ENCODE assay signal across 8 cellular contexts in the genomic region with DNA sequence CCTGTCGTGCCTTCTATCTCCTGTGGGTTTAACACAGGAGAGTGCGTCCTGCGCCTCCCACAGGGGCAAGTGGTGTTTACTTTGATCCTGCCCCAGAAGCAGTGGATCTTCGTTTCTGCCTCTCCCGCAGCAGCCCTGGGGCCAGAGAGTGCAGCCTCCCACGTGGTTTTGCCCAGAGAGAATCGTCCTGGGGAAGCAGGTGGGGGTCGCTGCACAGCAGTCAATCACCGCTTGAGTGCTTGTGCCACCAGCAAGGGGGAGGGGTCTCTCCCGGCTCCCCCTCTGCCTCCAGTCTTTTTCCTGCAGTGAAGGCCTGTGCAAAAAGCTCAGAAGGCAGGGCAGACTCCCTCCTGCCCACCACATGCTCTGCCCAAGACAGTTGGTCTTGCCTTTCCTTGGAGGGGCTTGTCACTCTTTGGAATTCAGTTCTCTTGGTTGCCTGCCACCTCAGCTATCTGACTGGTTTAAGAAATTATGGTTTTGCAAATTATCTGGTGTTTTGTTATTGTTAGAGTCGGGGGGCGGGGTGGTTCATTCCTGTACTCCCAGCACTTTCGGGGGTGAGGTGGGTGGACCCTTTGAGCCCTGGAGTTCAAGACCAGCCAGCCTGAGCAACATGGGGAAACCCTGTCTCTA. TPM values are rescaled to one million over a fixed set of nuclear protein-coding genes. Genes with fewer than 3 reads are reported as not detected.
DNase-seq lines count a peak whose midpoint lies in the region; ATAC-seq and TF ChIP-seq lines count a peak whose summit lies in the region.

No MANE protein-coding gene starts in this region.

- H3K9me3 Mint-ChIP-seq in activated CD4-positive, alpha-beta memory T cell treated with anti-CD3 and anti-CD28 coated beads, Interleukin-2, amount 10 ng/mL, durations not matched to agents 7 days and 5 days, result no peaks in the 10 kb centered on the region
- H3K9me3 Mint-ChIP-seq in memory B cell, result no peaks in the 10 kb centered on the region
- H3K9me3 Mint-ChIP-seq in MCF 10A (ENCODE audit: unreplicated experiment), result no peaks in the 10 kb centered on the region

- BruUV-seq in MCF 10A (replicated peaks; lab: Mats Ljungman, UMichigan), result no TSS peak

- CTCF ChIA-PET in activated CD4-positive, alpha-beta memory T cell treated with anti-CD3 and anti-CD28 coated beads, Interleukin-2, amount 10 ng/mL, durations not matched to agents 7 days and 5 days (lab: Charles Lee), result interaction anchor here (0.6 to 4.7 kb wide), 18 partner anchors 10 to 92 kb away, joined by 3 to 62 read pairs (median 4); a partner anchor contains a TSS
- CTCF ChIA-PET in MCF 10A (lab: Yijun Ruan, JAX), result interaction anchor here (0.6 to 3.6 kb wide), 15 partner anchors 9 to 410 kb away, joined by 3 to 32 read pairs (median 4); a partner anchor contains a TSS

- H3K4me3 Mint-ChIP-seq in activated CD4-positive, alpha-beta memory T cell treated with anti-CD3 and anti-CD28 coated beads, Interleukin-2, amount 10 ng/mL, durations not matched to agents 7 days and 5 days, result peak overlapping the region; percentile 56
- peak overlapping the region; percentile 75 for H3K4me3 Mint-ChIP-seq in memory B cell
- H3K4me3 Mint-ChIP-seq in MCF 10A (ENCODE audit: unreplicated experiment), result no peak overlapping the region

- POLR2A ChIA-PET in activated CD4-positive, alpha-beta memory T cell treated with anti-CD3 and anti-CD28 coated beads, Interleukin-2, amount 10 ng/mL, durations not matched to agents 7 days and 5 days (lab: Charles Lee), result interaction anchor here (1.0 to 1.9 kb wide), 5 partner anchors 14 to 39 kb away, joined by 3 to 8 read pairs (median 5); a partner anchor contains a TSS
- POLR2A ChIA-PET in MCF 10A (lab: Yijun Ruan, JAX), result no interaction called here

- H3K36me3 Mint-ChIP-seq in activated CD4-positive, alpha-beta memory T cell treated with anti-CD3 and anti-CD28 coated beads, Interleukin-2, amount 10 ng/mL, durations not matched to agents 7 days and 5 days (ENCODE audit: low read depth), result no peaks in the 10 kb centered on the region
- H3K36me3 Mint-ChIP-seq in memory B cell (no peaks in the 10 kb centered on the region), MCF 10A (ENCODE audit: insufficient read depth, unreplicated experiment) (no peaks in the 10 kb centered on the region)

- peaks cover 8% of the 10 kb centered on the region for H3K27me3 Mint-ChIP-seq in activated CD4-positive, alpha-beta memory T cell treated with anti-CD3 and anti-CD28 coated beads, Interleukin-2, amount 10 ng/mL, durations not matched to agents 7 days and 5 days
- H3K27me3 Mint-ChIP-seq in memory B cell (peaks cover 3% of the 10 kb centered on the region), MCF 10A (ENCODE audit: insufficient read depth, unreplicated experiment) (no peaks in the 10 kb centered on the region)

- peaks cover 36% of the 10 kb centered on the region for H3K4me1 Mint-ChIP-seq in activated CD4-positive, alpha-beta memory T cell treated with anti-CD3 and anti-CD28 coated beads, Interleukin-2, amount 10 ng/mL, durations not matched to agents 7 days and 5 days
- H3K4me1 Mint-ChIP-seq in memory B cell, result peaks cover 18% of the 10 kb centered on the region
- H3K4me1 Mint-ChIP-seq in MCF 10A (ENCODE audit: insufficient read depth, unreplicated experiment), result no peaks in the 10 kb centered on the region

- peak overlapping the region; percentile 60 for H3K27ac Mint-ChIP-seq in activated CD4-positive, alpha-beta memory T cell treated with anti-CD3 and anti-CD28 coated beads, Interleukin-2, amount 10 ng/mL, durations not matched to agents 7 days and 5 days
- H3K27ac Mint-ChIP-seq in memory B cell, result no peak overlapping the region
- no peak overlapping the region for H3K27ac Mint-ChIP-seq in MCF 10A (ENCODE audit: low read depth, unreplicated experiment)

- TF ChIP-seq CTCF in MCF 10A (IDR thresholded peaks at IDR 0.05; ENCODE audit: unreplicated experiment), result no peak

- intact Hi-C loops in MCF 10A (cut with micrococcal nuclease), result no loop called here

- ATAC-seq in GM18502 (IDR thresholded peaks at IDR 0.05; ENCODE audit: poor library complexity, unreplicated experiment) (peak; percentile 31), HG02981 (IDR thresholded peaks at IDR 0.05; ENCODE audit: unreplicated experiment) (peak; percentile 27), memory B cell (ENCODE audit: low read depth) (peak; percentile 41), HG02938 (IDR thresholded peaks at IDR 0.05; ENCODE audit: unreplicated experiment) (no peak)

- no peak for DNase-seq in activated CD4-positive, alpha-beta memory T cell treated with anti-CD3 and anti-CD28 coated beads, Interleukin-2, amount 10 ng/mL, durations not matched to agents 7 days and 5 days
- DNase-seq in memory B cell (ENCODE audit: low spot score in 2 of 2) (no peak), C1 segment of cervical spinal cord (lab: John Stamatoyannopoulos, UW) (no peak), MCF 10A (ENCODE audit: unreplicated experiment) (no peak), NCI-H1092 treated with DMSO at 0.1 percent for 48 hours (lab: John Stamatoyannopoulos, UW) (no peak)

RNA-seq across cellular contexts. Expression of a gene that starts 26.9 kb away (rescaled TPM):
- total RNA-seq in activated CD4-positive, alpha-beta memory T cell treated with anti-CD3 and anti-CD28 coated beads, Interleukin-2, amount 10 ng/mL, durations not matched to agents 7 days and 5 days, result 1 to 10 TPM; 7.1 to 8.5 TPM
- 12.0 and 17.6 TPM in 2 replicates for total RNA-seq in MCF 10A (2022)

RNA-seq across cellular contexts. Expression of a gene that starts 29.3 kb away (rescaled TPM):
- 100 to 1,000 TPM; 133 to 138 TPM for total RNA-seq in activated CD4-positive, alpha-beta memory T cell treated with anti-CD3 and anti-CD28 coated beads, Interleukin-2, amount 10 ng/mL, durations not matched to agents 7 days and 5 days
- 33.4 and 33.9 TPM in 2 replicates for total RNA-seq in MCF 10A (2022)

RNA-seq across cellular contexts. Expression of a gene that starts 39.0 kb away (rescaled TPM):
- 10 to 100 TPM in 1 of 2 experiments, 1 to 10 TPM in 1; 9.1 to 10.9 TPM for total RNA-seq in activated CD4-positive, alpha-beta memory T cell treated with anti-CD3 and anti-CD28 coated beads, Interleukin-2, amount 10 ng/mL, durations not matched to agents 7 days and 5 days
- 4.7 and 4.9 TPM in 2 replicates for total RNA-seq in MCF 10A (2022)
